In the genomic region with DNA sequence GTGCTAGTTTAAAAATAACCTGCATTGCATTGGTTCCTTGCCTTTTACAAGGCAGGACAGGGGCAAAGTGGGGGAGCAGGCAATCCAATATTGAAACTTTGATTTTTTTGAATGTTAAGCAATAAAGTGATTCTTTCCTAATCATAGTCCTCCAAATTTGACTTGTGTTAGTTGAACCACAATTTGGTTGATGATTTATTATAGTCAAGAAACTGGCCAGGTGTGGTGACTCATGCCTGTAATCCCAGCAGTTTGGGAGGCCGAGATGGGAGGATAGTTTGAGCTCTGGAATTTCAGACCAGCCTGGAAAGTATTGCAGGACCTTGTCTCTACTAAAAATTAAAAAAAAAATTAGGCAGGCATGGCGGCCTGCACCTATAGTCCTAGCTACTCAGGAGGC, we compare ENCODE assay signal across 20 cellular contexts. TPM values are rescaled to one million over a fixed set of nuclear protein-coding genes. Genes with fewer than 3 reads are reported as not detected.
DNase-seq lines count a peak whose midpoint lies in the region; ATAC-seq, FAIRE-seq and TF ChIP-seq lines count a peak whose summit lies in the region.
"Had no signal": no experiment of that assay in that cellular context is flagged by ENCODE, and none has a peak within 500 bp of the region (broad histone marks: within the 10 kb centered on the region; RNA-seq: fewer than 3 reads in every experiment).

No MANE protein-coding gene starts in this region.

- H3K4me2 ChIP-seq in A549 (peak overlapping the region; percentile 93), hepatocyte (no peak overlapping the region)

- intact Hi-C loops in psoas muscle (cut with DNase I), result no loop called here

- FAIRE-seq in A549 (lab: Jason Lieb, UNC) (no peak), GM19239 (lab: Jason Lieb, UNC) (no peak), HTR-8/SVneo (lab: Jason Lieb, UNC) (no peak)

- H3K36me3 ChIP-seq in hepatocyte (replicated peaks; ENCODE audit: insufficient read depth, low read depth), result no peaks in the 10 kb centered on the region
- no peaks in the 10 kb centered on the region for H3K36me3 ChIP-seq in psoas muscle (ENCODE audit: insufficient read depth in 1 of 2, low read depth in 1 of 2)
- H3K36me3 ChIP-seq in BE2C, result no peaks in the 10 kb centered on the region
- H3K36me3 ChIP-seq: SJCRH30 had no signal

- TF ChIP-seq EP300 in A549 (IDR thresholded peaks at IDR 0.05), result no peak

- no peak overlapping the region for H2AFZ ChIP-seq in hepatocyte

- peaks cover 3% of the 10 kb centered on the region for H3K79me2 ChIP-seq in hepatocyte

- CTCF ChIA-PET in A549 (lab: Yijun Ruan, JAX), result interaction anchor here (0.6 to 3.2 kb wide), 6 partner anchors 8 to 138 kb away, joined by 3 to 15 read pairs (median 4); no protein-coding TSS in a partner anchor

- no peak for TF ChIP-seq RAD21 in A549 (conservative IDR thresholded peaks at IDR 0.05 in 1 of 2, IDR thresholded peaks at IDR 0.05 in 1 of 2)

- no peak for DNase-seq in A549 (ENCODE audit: low read depth in 1 of 2, low spot score in 1 of 2)
- peak; percentile 4 for DNase-seq in NCI-H226
- no peak for DNase-seq in hepatocyte (ENCODE audit: low spot score)
- DNase-seq in psoas muscle, result no peak
- DNase-seq in GM19239 (ENCODE audit: insufficient read length, low spot score), result no peak
- DNase-seq in BE2C, result no peak
- no peak for DNase-seq in NCI-H526 treated with DMSO at 0.1 percent for 48 hours (lab: John Stamatoyannopoulos, UW)
- no peak for DNase-seq in HTR-8/SVneo (ENCODE audit: insufficient read length, low spot score)
- DNase-seq: CD4-positive, alpha-beta memory T cell; DND-41; effector CD8-positive, alpha-beta T cell; HFFc6; hypothalamus; naive B cell; NCI-H187 treated with DMSO at 0.1 percent for 48 hours; NCI-H510A; SJCRH30; stimulated activated CD4-positive, alpha-beta T cell treated with anti-CD3 and anti-CD28 coated beads, Interleukin-15, amount 100 ng/mL, for 24 hours; stimulated activated naive B cell treated with anti-CD40 and anti-IgM and Interleukin-4, amounts not matched to agents 10 μg/mL and 1 μg/mL and 100 μg/mL, for 72 hours had no signal

- peak overlapping the region; percentile 83 to 88 for H3K27ac ChIP-seq in A549
- H3K27ac ChIP-seq in hepatocyte, result peak overlapping the region; percentile 93
- H3K27ac ChIP-seq in psoas muscle, result peak overlapping the region; percentile 58

- no peak for ATAC-seq in A549
- no peak for ATAC-seq in psoas muscle
- ATAC-seq: activated CD4-positive, CD25-positive, alpha-beta regulatory T cell treated with anti-CD3 and anti-CD28 coated beads, Interleukin-2, amount 50 U/mL, for 24 hours; stimulated activated naive B cell treated with anti-CD40 and anti-IgM and Interleukin-4, amounts not matched to agents 10 μg/mL and 1 μg/mL and 100 μg/mL, for 72 hours had no signal

- no peaks in the 10 kb centered on the region for H3K9me3 ChIP-seq in A549
- H3K9me3 ChIP-seq in hepatocyte (ENCODE audit: low read depth), result no peaks in the 10 kb centered on the region
- H3K9me3 ChIP-seq in psoas muscle, result no peaks in the 10 kb centered on the region
- no peaks in the 10 kb centered on the region for H3K9me3 ChIP-seq in BE2C
- H3K9me3 ChIP-seq: SJCRH30 had no signal

- WGBS in A549 (ENCODE audit: missing lambda C conversion rate), result 34% methylated on average over 2 of the region's 2 CpGs
- WGBS in hepatocyte (ENCODE audit: low lambda C conversion rate, missing lambda C conversion rate), result 82% methylated on average over 2 of the region's 2 CpGs
- 65 to 94% (median 65%) methylated on average over 2 of the region's 2 CpGs for WGBS in psoas muscle, 3 donors

- TF ChIP-seq CTCF in A549 (IDR thresholded peaks at IDR 0.05) (no peak), hepatocyte (IDR thresholded peaks at IDR 0.05; ENCODE audit: poor library complexity) (no peak), psoas muscle (IDR thresholded peaks at IDR 0.05) (no peak), BE2C (IDR thresholded peaks at IDR 0.05; ENCODE audit: low read depth, low read length) (no peak)

- no peaks in the 10 kb centered on the region for H4K20me1 ChIP-seq in hepatocyte (ENCODE audit: insufficient read depth, poor library complexity, severe bottlenecking)

- POLR2A ChIA-PET in A549 (lab: Yijun Ruan, JAX), result interaction anchor here (0.5 kb wide), 1 partner anchor 176 kb away, joined by 3 read pairs; no protein-coding TSS in a partner anchor

- H3K9me2 ChIP-seq in hepatocyte (replicated peaks; ENCODE audit: insufficient read depth), result no peaks in the 10 kb centered on the region

- peaks cover 61% of the 10 kb centered on the region for H3K4me1 ChIP-seq in A549
- peaks cover 50% of the 10 kb centered on the region for H3K4me1 ChIP-seq in hepatocyte (ENCODE audit: insufficient read depth)
- H3K4me1 ChIP-seq in psoas muscle, result peaks cover 24% of the 10 kb centered on the region
- peaks cover 40% of the 10 kb centered on the region for H3K4me1 ChIP-seq in BE2C

- TF ChIP-seq POLR2A in A549 (IDR thresholded peaks at IDR 0.05; ENCODE audit: low read length), result no peak

- H3K4me3 ChIP-seq in A549 (no peak overlapping the region), hepatocyte (no peak overlapping the region), psoas muscle (no peak overlapping the region), BE2C (ENCODE audit: low read depth, low read length) (no peak overlapping the region)
- H3K4me3 ChIP-seq: SJCRH30 had no signal

- no peaks in the 10 kb centered on the region for H3K27me3 ChIP-seq in hepatocyte
- H3K27me3 ChIP-seq in psoas muscle (ENCODE audit: insufficient read depth in 3 of 3, low read length in 2 of 3), result peaks cover 0 to 1% (median 0%) of the 10 kb centered on the region in 3 donors
- H3K27me3 ChIP-seq in BE2C, result no peaks in the 10 kb centered on the region
- H3K27me3 ChIP-seq: SJCRH30 had no signal

TF ChIP-seq in A549, 52 proteins besides CTCF, POLR2A, EP300 and RAD21:
- TF ChIP-seq CBX8 (IDR thresholded peaks at IDR 0.05), result no peak
- peak; percentile 21 to 34; a peak in 1 of 4 replicates for TF ChIP-seq CEBPB (IDR thresholded peaks at IDR 0.05)
- peak; percentile 42; the same call in 1 of the 2 replicates for TF ChIP-seq JUNB (IDR thresholded peaks at IDR 0.05)
- TF ChIP-seq POLR2AphosphoS2 (conservative IDR thresholded peaks at IDR 0.05; ENCODE audit: low read length), result no peak
- 0 out of 2 replicates have a peak, but pooled peaks have one; percentile 34 for TF ChIP-seq FOSL2 (IDR thresholded peaks at IDR 0.05)
- peak; percentile 69 for TF ChIP-seq FOSL2 (CRISPR knock-in tag; IDR thresholded peaks at IDR 0.05)
- TF ChIP-seq SMC3 (IDR thresholded peaks at IDR 0.05), result no peak
- TF ChIP-seq, protein P1, sequence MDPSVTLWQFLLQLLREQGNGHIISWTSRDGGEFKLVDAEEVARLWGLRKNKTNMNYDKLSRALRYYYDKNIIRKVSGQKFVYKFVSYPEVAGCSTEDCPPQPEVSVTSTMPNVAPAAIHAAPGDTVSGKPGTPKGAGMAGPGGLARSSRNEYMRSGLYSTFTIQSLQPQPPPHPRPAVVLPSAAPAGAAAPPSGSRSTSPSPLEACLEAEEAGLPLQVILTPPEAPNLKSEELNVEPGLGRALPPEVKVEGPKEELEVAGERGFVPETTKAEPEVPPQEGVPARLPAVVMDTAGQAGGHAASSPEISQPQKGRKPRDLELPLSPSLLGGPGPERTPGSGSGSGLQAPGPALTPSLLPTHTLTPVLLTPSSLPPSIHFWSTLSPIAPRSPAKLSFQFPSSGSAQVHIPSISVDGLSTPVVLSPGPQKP (IDR thresholded peaks at IDR 0.05; ENCODE audit: low read depth, low read length), result no peak
- no peak for TF ChIP-seq RCOR1 (IDR thresholded peaks at IDR 0.05; ENCODE audit: low read depth, low read length)
- TF ChIP-seq JUN (IDR thresholded peaks at IDR 0.05), result no peak
- no peak for TF ChIP-seq CBX2 (IDR thresholded peaks at IDR 0.05; ENCODE audit: borderline replicate concordance, low read depth)
- no peak for TF ChIP-seq CHD2 (IDR thresholded peaks at IDR 0.05; ENCODE audit: low read length, partially characterized antibody)
- no peak for TF ChIP-seq KDM5A (IDR thresholded peaks at IDR 0.05)
TF ChIP-seq in A549: peak in this region for 3.

RNA-seq across cellular contexts. Expression of a gene that starts 27.9 kb away (rescaled TPM):
- 70.2 and 77.8 TPM in 2 replicates for polyA plus RNA-seq in A549 (2011; rRNA removed)
- 11.6 and 14.7 TPM in 2 replicates for polyA plus RNA-seq in A549 (2012; cell fraction: cytosol; rRNA removed)
- polyA plus RNA-seq in A549 (2012; cell fraction: nucleus; rRNA removed), result 9.7 and 12.1 TPM in 2 replicates
- polyA plus RNA-seq in A549 (2017; fragmentation: RNase III; extraction: RNeasy Plus Mini Kit Qiagen cat#74134 plus additional on column Dnase treatment), result 21.4 to 23.2 TPM (median 22.0 TPM) in 3 replicates
- polyA minus RNA-seq in A549 (2011; rRNA and poly(A)+ RNA removed), result 114 and 167 TPM in 2 replicates
- total RNA-seq in hepatocyte, result 31.6 and 37.9 TPM in 2 replicates
- polyA plus RNA-seq in hepatocyte, result 19.8 and 20.8 TPM in 2 replicates
- total RNA-seq in psoas muscle, result 100 to 1,000 TPM in 2 of 4 donors, 10 to 100 TPM in 2; 21.8 to 183 (median 66.8) TPM
- 10 to 100 TPM; 15.4 to 17.2 (median 16.5) TPM for polyA plus RNA-seq in psoas muscle
- polyA plus RNA-seq in BE2C (2012; ENCODE audit: insufficient read depth, insufficient read length, low read depth), result 44.0 TPM
